In genomic region chr2:226691265-226691664, GRCh38 we compare ENCODE assay signal across 24 cellular contexts.
DNase-seq lines count a peak whose midpoint lies in the region; ATAC-seq and TF ChIP-seq lines count a peak whose summit lies in the region.
"Had no signal": no experiment of that assay in that cellular context is flagged by ENCODE, and none has a peak within 500 bp of the region (broad histone marks: within the 10 kb centered on the region; RNA-seq: fewer than 3 reads in every experiment).

No MANE protein-coding gene starts in this region.

- no peaks in the 10 kb centered on the region for H3K9me3 ChIP-seq in SJSA1 (replicated peaks)
- H3K9me3 ChIP-seq in thoracic aorta, result no peaks in the 10 kb centered on the region
- H3K9me3 ChIP-seq: mucosa of descending colon, upper lobe of left lung had no signal

- no peak for TF ChIP-seq CTCF in thoracic aorta (IDR thresholded peaks at IDR 0.05)

- ATAC-seq in Right ventricle myocardium superior (ENCODE audit: poor library complexity) (peak; percentile 14), Right ventricle myocardium inferior (no peak), thoracic aorta (ENCODE audit: insufficient number of reproducible peaks, low FRiP score, low read depth) (no peak), GM21515 (IDR thresholded peaks at IDR 0.05; ENCODE audit: unreplicated experiment) (no peak)
- ATAC-seq: left lobe of liver, mucosa of descending colon had no signal

- DNase-seq in Right ventricle myocardium superior (no peak), Right ventricle myocardium inferior (ENCODE audit: missing footprints) (no peak), SJSA1 (ENCODE audit: low read depth in 1 of 2, low spot score in 2 of 2) (peak in 1 of 2 experiments; percentile 41), iPS-NIHi7 (ENCODE audit: extremely low spot score) (peak; percentile 30), thoracic aorta (ENCODE audit: low spot score) (no peak), NCI-H1048 (lab: John Stamatoyannopoulos, UW) (no peak), KG1 (lab: John Stamatoyannopoulos, UW) (no peak)
- DNase-seq: ACHN; activated B cell treated with CpG ODN at 0.5 μM for 24 hours; activated CD4-positive, alpha-beta memory T cell treated with anti-CD3 and anti-CD28 coated beads, Interleukin-2, amount 10 ng/mL, durations not matched to agents 7 days and 5 days; activated naive CD4-positive, alpha-beta T cell treated with anti-CD3 and anti-CD28 coated beads for 36 hours; activated T-cell treated with anti-CD3 and anti-CD28 coated beads, Interleukin-2, amount 50 U/mL, for 24 hours; CD4-positive, CD25-positive, alpha-beta regulatory T cell; cortex of kidney; DMS53; GOT3; mucosa of descending colon; NCI-H1105; nucleus accumbens; stimulated activated naive CD4-positive, alpha-beta T cell treated with Interleukin-2 at 50 U/mL for 16 hours; T-helper 1 cell; upper lobe of left lung had no signal

- H3K4me1 ChIP-seq in SJSA1 (replicated peaks) (peaks cover 35% of the 10 kb centered on the region), thoracic aorta (ENCODE audit: control insufficient read depth in 1 of 2, low read depth in 2 of 2) (peaks cover 0 to 16% of the 10 kb centered on the region in 2 donors)

- H3K4me3 ChIP-seq in SJSA1 (no peak overlapping the region), thoracic aorta (peak overlapping the region; percentile 34)
- H3K4me3 ChIP-seq: mucosa of descending colon, upper lobe of left lung had no signal

- no peaks in the 10 kb centered on the region for H3K27me3 ChIP-seq in SJSA1 (replicated peaks)
- H3K27me3 ChIP-seq in thoracic aorta (replicated peaks; ENCODE audit: insufficient read depth), result no peaks in the 10 kb centered on the region
- H3K27me3 ChIP-seq: upper lobe of left lung had no signal

- H3K36me3 ChIP-seq in SJSA1 (no peaks in the 10 kb centered on the region), thoracic aorta (no peaks in the 10 kb centered on the region)
- H3K36me3 ChIP-seq: upper lobe of left lung had no signal

- intact Hi-C loops in Right ventricle myocardium superior (cut with DNase I), result no loop called here
- intact Hi-C loops in Right ventricle myocardium inferior (cut with DNase I), result loop anchor here (5.0 kb wide), 2 partner anchors 39 to 46 kb away; no protein-coding TSS in a partner anchor

- H3K27ac ChIP-seq in SJSA1 (peak overlapping the region; percentile 83), thoracic aorta (peak overlapping the region; percentile 5 to 23)
